8 cellular contexts compared by ENCODE assay signal in genomic region chr10:96129387-96130325, GRCh38. TPM values are rescaled to one million over a fixed set of nuclear protein-coding genes. Genes with fewer than 3 reads are reported as not detected.
DNase-seq lines count a peak whose midpoint lies in the region; ATAC-seq, FAIRE-seq and TF ChIP-seq lines count a peak whose summit lies in the region.

Gene ZNF518A (plus strand): TSS chr10:96130297. CDS start chr10:96156323, 26,026 bp downstream.

- DNase-seq in D721Med (ENCODE audit: insufficient read length, low spot score): peak; percentile 37
- peak; percentile 79 for DNase-seq in activated T-cell treated with anti-CD3 and anti-CD28 coated beads for 1 hour (ENCODE audit: low read depth)
- peak; percentile 99 for DNase-seq in epithelial cell of esophagus (ENCODE audit: low read depth)
- DNase-seq in stimulated activated CD8-positive, alpha-beta memory T cell treated with anti-CD3 and anti-CD28 coated beads, Interleukin-2, amount 100 ng/mL, for 48 hours (ENCODE audit: low read depth in 2 of 2): peak; percentile 70 to 78

- no peak for FAIRE-seq in D721Med (lab: Jason Lieb, UNC)

- no peaks in the 10 kb centered on the region for H4K20me1 ChIP-seq in OCI-LY1 (ENCODE audit: insufficient read depth, low read length)

- peak; percentile 71 for ATAC-seq in GM21423 (IDR thresholded peaks at IDR 0.05; ENCODE audit: unreplicated experiment)

- peak within 1 kb of the TSS; percentile 74 for H3K4me2 ChIP-seq in OCI-LY1 (ENCODE audit: low read length)

- H3K9me3 ChIP-seq in HUES6 (ENCODE audit: control insufficient read depth, insufficient read depth, low read depth, low read length) (no peaks in the 10 kb centered on the region), OCI-LY1 (ENCODE audit: low read length) (no peaks in the 10 kb centered on the region), mononuclear cell (ENCODE audit: low read depth, low read length) (no peaks in the 10 kb centered on the region)

- H3K4me1 ChIP-seq in HUES6 (ENCODE audit: control insufficient read depth, insufficient read depth, low read length) (0 out of 2 replicates have a peak, but pooled peaks cover 6% of the 10 kb centered on the region), OCI-LY1 (ENCODE audit: insufficient read depth, low read length, severe bottlenecking) (peaks cover 23% of the 10 kb centered on the region), mononuclear cell (ENCODE audit: insufficient read depth, low read length) (peaks cover 7% of the 10 kb centered on the region)

- peaks cover 11% of the 10 kb centered on the region for H3K79me2 ChIP-seq in OCI-LY1 (ENCODE audit: insufficient read depth, low read length)

- H3K27me3 ChIP-seq in HUES6 (ENCODE audit: control insufficient read depth, insufficient read depth, low read length) (no peaks in the 10 kb centered on the region), OCI-LY1 (ENCODE audit: insufficient read depth, low read length) (no peaks in the 10 kb centered on the region), mononuclear cell (ENCODE audit: insufficient read depth, low read length) (peaks cover 41% of the 10 kb centered on the region)

- peak within 1 kb of the TSS; percentile 99 for H3K9ac ChIP-seq in HUES6 (ENCODE audit: low read length)
- H3K9ac ChIP-seq in OCI-LY1 (ENCODE audit: low read length): peak within 1 kb of the TSS; percentile 97

- no peaks in the 10 kb centered on the region for H3F3A ChIP-seq in OCI-LY1 (ENCODE audit: insufficient read depth, low read length)

- peak within 1 kb of the TSS; percentile 85; the same call in 1 of the 2 replicates for H2AFZ ChIP-seq in OCI-LY1 (ENCODE audit: low read length)

- H3K4me3 ChIP-seq in HUES6 (ENCODE audit: low read depth, low read length) (peak within 1 kb of the TSS; percentile 90), OCI-LY1 (ENCODE audit: low read depth, low read length, poor library complexity, severe bottlenecking) (peak within 1 kb of the TSS; percentile 92), epithelial cell of esophagus (ENCODE audit: low read length) (peak within 1 kb of the TSS; percentile 90), mononuclear cell (ENCODE audit: low read length) (peak within 1 kb of the TSS; percentile 65)

- no peak for TF ChIP-seq CTCF in D721Med (IDR thresholded peaks at IDR 0.05; ENCODE audit: insufficient read depth, missing control alignments)
- no peak for TF ChIP-seq CTCF in OCI-LY1 (IDR thresholded peaks at IDR 0.05; ENCODE audit: low read length)
- no peak for TF ChIP-seq CTCF in epithelial cell of esophagus (IDR thresholded peaks at IDR 0.05; ENCODE audit: insufficient read depth, low read depth, low read length, missing control alignments)

- no peaks in the 10 kb centered on the region for H3K9me2 ChIP-seq in OCI-LY1 (ENCODE audit: low read depth, low read length)

- H3K27ac ChIP-seq in HUES6 (ENCODE audit: low read depth, low read length) (peak within 1 kb of the TSS; percentile 100), OCI-LY1 (ENCODE audit: low read depth, low read length, poor library complexity, severe bottlenecking) (peak within 1 kb of the TSS; percentile 94)

- H3K36me3 ChIP-seq in HUES6 (ENCODE audit: control insufficient read depth, insufficient read depth, low read length) (peaks cover 18% of the 10 kb centered on the region), OCI-LY1 (ENCODE audit: insufficient read depth, low read length) (peaks cover 14% of the 10 kb centered on the region; the same call in 1 of the 2 replicates)

RNA-seq across cellular contexts. Expression of gene ZNF518A, which starts in this region (rescaled TPM):
- 7.7 TPM for total RNA-seq in mononuclear cell

Comparison
In these comparisons a context has a peak if more than half of its experiments do, and no peak if none do; other contexts are left out.
1. Peak in every context shown above with its lines: DNase-seq, ATAC-seq, H3K4me3 ChIP-seq and H3K27ac ChIP-seq.
2. DNase-seq: peak in every context shown above with its lines; median percentile 99 in epithelial cell of esophagus; 79 in activated T-cell treated with anti-CD3 and anti-CD28 coated beads for 1 hour; 74 in stimulated activated CD8-positive, alpha-beta memory T cell treated with anti-CD3 and anti-CD28 coated beads, Interleukin-2, amount 100 ng/mL, for 48 hours; 37 in D721Med.